24 cellular contexts compared by ENCODE assay signal in the genomic region with DNA sequence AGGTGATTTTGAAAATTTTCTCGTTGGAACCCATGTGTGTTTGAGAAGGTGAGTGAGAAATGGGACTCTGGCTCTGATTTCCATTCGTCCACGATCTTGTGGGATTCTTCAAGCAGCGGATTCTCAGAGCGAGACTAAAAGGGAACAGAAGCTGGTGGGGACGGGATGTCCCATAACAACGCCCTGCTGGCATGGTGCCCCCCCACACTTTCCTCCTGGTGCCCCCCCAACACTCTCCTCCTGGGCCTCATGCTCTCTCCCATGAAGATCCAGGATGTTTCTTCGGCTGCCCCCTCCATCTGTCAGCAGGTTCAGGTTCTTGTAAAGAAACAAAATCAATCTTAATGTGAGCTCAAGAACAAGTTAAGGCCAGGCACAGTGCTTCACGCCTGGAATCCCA. TPM values are rescaled to one million over a fixed set of nuclear protein-coding genes. Genes with fewer than 3 reads are reported as not detected.
DNase-seq lines count a peak whose midpoint lies in the region; ATAC-seq and TF ChIP-seq lines count a peak whose summit lies in the region.
"Had no signal": no experiment of that assay in that cellular context is flagged by ENCODE, and none has a peak within 500 bp of the region (broad histone marks: within the 10 kb centered on the region; RNA-seq: fewer than 3 reads in every experiment).

No MANE protein-coding gene starts in this region.

- H3K27me3 ChIP-seq in OCI-LY1 (ENCODE audit: insufficient read depth, low read length) = no peaks in the 10 kb centered on the region
- no peaks in the 10 kb centered on the region for H3K27me3 ChIP-seq in neuronal stem cell (ENCODE audit: control insufficient read depth in 3 of 3, insufficient read depth in 3 of 3, low read depth in 1 of 3, low read length in 3 of 3)
- no peaks in the 10 kb centered on the region for H3K27me3 ChIP-seq in spleen (replicated peaks in 1 of 7)
- H3K27me3 ChIP-seq: BE2C, BLaER1 had no signal

- H3F3A ChIP-seq in OCI-LY1 (ENCODE audit: insufficient read depth, low read length) = no peaks in the 10 kb centered on the region; the same call in 1 of the 2 replicates

- H2AFZ ChIP-seq in OCI-LY1 (ENCODE audit: low read length) (no peak overlapping the region), neuronal stem cell (ENCODE audit: low read length) (no peak overlapping the region)

- H4K8ac ChIP-seq in neuronal stem cell (ENCODE audit: low read depth, low read length) = no peak overlapping the region

- H3K9me3 ChIP-seq in OCI-LY1 (ENCODE audit: low read length) = no peaks in the 10 kb centered on the region
- no peaks in the 10 kb centered on the region for H3K9me3 ChIP-seq in neuronal stem cell (replicated peaks in 1 of 2; ENCODE audit: control insufficient read depth in 2 of 2, insufficient read depth in 1 of 2, low read depth in 1 of 2, low read length in 2 of 2)
- no peaks in the 10 kb centered on the region for H3K9me3 ChIP-seq in spleen
- H3K9me3 ChIP-seq: BE2C, BLaER1 had no signal

- intact Hi-C loops in spleen (cut with DNase I; ENCODE audit: low total_unique reads) = no loop called here

- no peak overlapping the region for H4K91ac ChIP-seq in neuronal stem cell (ENCODE audit: low read depth, low read length, poor library complexity)

- H3K9ac ChIP-seq in OCI-LY1 (ENCODE audit: low read length) (no peak overlapping the region), neuronal stem cell (ENCODE audit: low read depth, low read length, poor library complexity) (no peak overlapping the region)
- H3K9ac ChIP-seq: BLaER1 had no signal

- no peak for ATAC-seq in GM21367 (IDR thresholded peaks at IDR 0.05; ENCODE audit: unreplicated experiment)
- ATAC-seq: GM12878 had no signal

- no peak overlapping the region for H3K14ac ChIP-seq in neuronal stem cell (ENCODE audit: low read length)

- TF ChIP-seq POLR2A in spleen (IDR thresholded peaks at IDR 0.05) = no peak

- CTCF ChIA-PET in RWPE1 (lab: Yijun Ruan, JAX) = interaction anchor here (0.6 to 0.7 kb wide), 3 partner anchors 34 to 238 kb away, joined by 3 to 5 read pairs (median 4); no protein-coding TSS in a partner anchor

- no peak overlapping the region for H2BK15ac ChIP-seq in neuronal stem cell (ENCODE audit: low read length)

- no peak overlapping the region for H2BK120ac ChIP-seq in neuronal stem cell (ENCODE audit: low read depth, low read length)

- H3K27ac ChIP-seq in OCI-LY1 (ENCODE audit: low read depth, low read length, poor library complexity, severe bottlenecking) (peak overlapping the region; percentile 93), RWPE1 (0 out of 2 replicates have a peak overlapping the region, but pooled peaks have one; percentile 1), neuronal stem cell (replicated peaks; ENCODE audit: low read length) (no peak overlapping the region), spleen (no peak overlapping the region)

- H3K9me2 ChIP-seq in OCI-LY1 (ENCODE audit: low read depth, low read length) = no peaks in the 10 kb centered on the region

- H2BK12ac ChIP-seq in neuronal stem cell (ENCODE audit: low read length) = no peak overlapping the region

- H3K4me3 ChIP-seq in OCI-LY1 (ENCODE audit: low read depth, low read length, poor library complexity, severe bottlenecking) (no peak overlapping the region), neuronal stem cell (ENCODE audit: low read length in 2 of 2) (no peak overlapping the region), spleen (no peak overlapping the region)
- H3K4me3 ChIP-seq: BLaER1, GM12878 had no signal

- H3K79me2 ChIP-seq in OCI-LY1 (ENCODE audit: insufficient read depth, low read length) = no peaks in the 10 kb centered on the region

- no peak overlapping the region for H3K23ac ChIP-seq in neuronal stem cell (ENCODE audit: low read depth, low read length, poor library complexity)

- DNase-seq in RWPE1 (ENCODE audit: low spot score) (no peak), neuronal stem cell (ENCODE audit: low spot score) (no peak), spleen (peak; percentile 29), NCI-H1048 (lab: John Stamatoyannopoulos, UW) (no peak)
- DNase-seq in stimulated activated CD4-positive, alpha-beta T cell treated with anti-CD3 and anti-CD28 coated beads, Interleukin-4, amount 100 ng/mL, for 4 hours = no peak
- DNase-seq: 8988T; ACHN; BE2C; C1 segment of cervical spinal cord; CD4-positive, alpha-beta memory T cell; CD4-positive, CD25-positive, alpha-beta regulatory T cell; CD8-positive, alpha-beta memory T cell; COR-L47; DMS 273 treated with DMSO at 0.1 percent for 48 hours; DMS153; DMS53; DMS79; DND-41; EL; GDM1 had no signal

- H3K36me3 ChIP-seq in OCI-LY1 (ENCODE audit: insufficient read depth, low read length) (peaks cover 90% of the 10 kb centered on the region), neuronal stem cell (replicated peaks in 1 of 2; ENCODE audit: control insufficient read depth in 2 of 2, insufficient read depth in 2 of 2, low read length in 2 of 2) (peaks cover 9 to 27% of the 10 kb centered on the region in 2 donors), spleen (peaks cover 0 to 98% (median 33%) of the 10 kb centered on the region in 6 donors)

- no peak for TF ChIP-seq CTCF in OCI-LY1 (IDR thresholded peaks at IDR 0.05; ENCODE audit: low read length)
- no peak for TF ChIP-seq CTCF in RWPE1 (conservative IDR thresholded peaks at IDR 0.05; ENCODE audit: low read depth)
- no peak for TF ChIP-seq CTCF in spleen (IDR thresholded peaks at IDR 0.05 in 8 of 11, conservative IDR thresholded peaks at IDR 0.05 in 3 of 11)

- POLR2A ChIA-PET in RWPE1 (lab: Yijun Ruan, JAX; ENCODE audit: low non-redundant PET) = no interaction called here

- H2AK5ac ChIP-seq in neuronal stem cell (ENCODE audit: low read depth, low read length) = no peak overlapping the region

- H3K4me2 ChIP-seq in OCI-LY1 (ENCODE audit: low read length) (no peak overlapping the region), neuronal stem cell (ENCODE audit: insufficient read depth, low read length, poor library complexity, severe bottlenecking) (no peak overlapping the region)

- H3K18ac ChIP-seq in neuronal stem cell (ENCODE audit: low read length) = peak overlapping the region; percentile 21

- WGBS in neuronal stem cell (ENCODE audit: extremely low coverage in 2 of 2, insufficient read length in 2 of 2, insufficient replicate concordance in 1 of 2), 2 donors = no CpG with 5 or more reads among the region's 9 CpGs
- 92 to 98% (median 96%) methylated on average over 9 of the region's 9 CpGs for WGBS in spleen, 5 donors

- H3K79me1 ChIP-seq in neuronal stem cell (ENCODE audit: low read depth, low read length) = no peaks in the 10 kb centered on the region

- H3K4ac ChIP-seq in neuronal stem cell (ENCODE audit: low read length) = no peak overlapping the region

- H3K4me1 ChIP-seq in OCI-LY1 (ENCODE audit: insufficient read depth, low read length, severe bottlenecking) (peaks cover 60% of the 10 kb centered on the region), neuronal stem cell (ENCODE audit: control insufficient read depth in 2 of 2, insufficient read depth in 1 of 2, low read depth in 1 of 2, low read length in 2 of 2) (peaks cover 0 to 2% of the 10 kb centered on the region in 2 donors), spleen (no peaks in the 10 kb centered on the region)
- H3K4me1 ChIP-seq: BE2C had no signal

- H2BK5ac ChIP-seq in neuronal stem cell (ENCODE audit: low read length) = no peak overlapping the region

- no peaks in the 10 kb centered on the region for H4K20me1 ChIP-seq in OCI-LY1 (ENCODE audit: insufficient read depth, low read length)
- H4K20me1 ChIP-seq: BLaER1 had no signal

RNA-seq across cellular contexts. Expression of a gene that starts 29.1 kb away (rescaled TPM):
- polyA plus RNA-seq in neuronal stem cell (2013, experiment 1 of 2) = 4.5 TPM
- 4.3 TPM for polyA plus RNA-seq in neuronal stem cell (2013, experiment 2 of 2)
- 10 to 100 TPM in 6 of 7 donors, 1 to 10 TPM in 1; 8.4 to 18.0 (median 12.2) TPM for total RNA-seq in spleen
- polyA plus RNA-seq in spleen = 1 to 10 TPM; 4.4 to 6.5 (median 6.0) TPM

Comparison
In these comparisons a context has a peak if more than half of its experiments do, and no peak if none do; other contexts are left out.
1. H3K27ac ChIP-seq: peak in OCI-LY1 (single experiment) and RWPE1 (single experiment); none in neuronal stem cell (single experiment) and spleen (0 of 8).